In genomic region chr7:139232377-139232717, GRCh38 we compare ENCODE assay signal across 8 cellular contexts. TPM values are rescaled to one million over a fixed set of nuclear protein-coding genes. Genes with fewer than 3 reads are reported as not detected.
A peak's percentile ranks its signal among the peaks of the same experiment; 100 is the strongest.
DNase-seq lines count a peak whose midpoint lies in the region; ATAC-seq and TF ChIP-seq lines count a peak whose summit lies in the region.

No MANE protein-coding gene starts in this region.

- 3 to 5% methylated on average over 8 of the region's 8 CpGs for WGBS in tibial nerve, 2 donors

- H3K4me3 Mint-ChIP-seq in activated naive CD8-positive, alpha-beta T cell treated with anti-CD3 and anti-CD28 coated beads for 36 hours = peak overlapping the region; percentile 92

- no peak for ATAC-seq in HG02610 (IDR thresholded peaks at IDR 0.05; ENCODE audit: unreplicated experiment)

- H3K4me3 ChIP-seq in tibial nerve = peak overlapping the region; percentile 68 to 99 (median 78)

- DNase-seq in stimulated activated CD4-positive, alpha-beta T cell treated with anti-CD3 and anti-CD28 coated beads, Interleukin-4, amount 100 ng/mL, for 24 hours = peak; percentile 12
- no peak for DNase-seq in stimulated activated CD4-positive, alpha-beta T cell treated with anti-CD3 and anti-CD28 coated beads, Interleukin-15, amount 100 ng/mL, for 24 hours
- DNase-seq in activated naive CD8-positive, alpha-beta T cell treated with anti-CD3 and anti-CD28 coated beads for 36 hours = no peak
- DNase-seq in kidney tubule cell (ENCODE audit: low spot score) (peak; percentile 50), tibial nerve (ENCODE audit: low spot score in 2 of 2) (no peak), NCI-H2107 treated with DMSO at 0.1 percent for 48 hours (lab: John Stamatoyannopoulos, UW; ENCODE audit: unreplicated experiment) (no peak), T-helper 9 cell (no peak)

- peak overlapping the region in 2 of 4 donors; percentile 84 to 95 for H3K27ac ChIP-seq in tibial nerve

- no peak for TF ChIP-seq EP300 in tibial nerve (IDR thresholded peaks at IDR 0.05)

- no peaks in the 10 kb centered on the region for H3K9me3 Mint-ChIP-seq in activated naive CD8-positive, alpha-beta T cell treated with anti-CD3 and anti-CD28 coated beads for 36 hours

- H3K27me3 Mint-ChIP-seq in activated naive CD8-positive, alpha-beta T cell treated with anti-CD3 and anti-CD28 coated beads for 36 hours = no peaks in the 10 kb centered on the region

- peaks cover 28% of the 10 kb centered on the region for H3K4me1 Mint-ChIP-seq in activated naive CD8-positive, alpha-beta T cell treated with anti-CD3 and anti-CD28 coated beads for 36 hours

- peaks cover 0 to 46% (median 10%) of the 10 kb centered on the region in 4 donors for H3K4me1 ChIP-seq in tibial nerve

- TF ChIP-seq POLR2A in tibial nerve (IDR thresholded peaks at IDR 0.05) = no peak

- no peak for TF ChIP-seq CTCF in tibial nerve (IDR thresholded peaks at IDR 0.05)

- no peaks in the 10 kb centered on the region for H3K9me3 ChIP-seq in tibial nerve

- peaks cover 0 to 3% (median 0%) of the 10 kb centered on the region in 3 donors for H3K36me3 ChIP-seq in tibial nerve

- H3K36me3 Mint-ChIP-seq in activated naive CD8-positive, alpha-beta T cell treated with anti-CD3 and anti-CD28 coated beads for 36 hours = peaks cover 1% of the 10 kb centered on the region

- H3K27ac Mint-ChIP-seq in activated naive CD8-positive, alpha-beta T cell treated with anti-CD3 and anti-CD28 coated beads for 36 hours = peak overlapping the region; percentile 56

- H3K27me3 ChIP-seq in tibial nerve = no peaks in the 10 kb centered on the region

RNA-seq across cellular contexts. Expression of gene UBN2, which starts 1.3 kb away (rescaled TPM):
- 1 to 10 TPM; 8.8 to 9.4 TPM for total RNA-seq in activated naive CD8-positive, alpha-beta T cell treated with anti-CD3 and anti-CD28 coated beads for 36 hours
- total RNA-seq in tibial nerve = 10 to 100 TPM; 16.7 to 20.9 (median 19.2) TPM

Comparison
In these comparisons a context has a peak if more than half of its experiments do, and no peak if none do; other contexts are left out.
1. DNase-seq: peak in stimulated activated CD4-positive, alpha-beta T cell treated with anti-CD3 and anti-CD28 coated beads, Interleukin-4, amount 100 ng/mL, for 24 hours (single experiment) and kidney tubule cell (single experiment); none in stimulated activated CD4-positive, alpha-beta T cell treated with anti-CD3 and anti-CD28 coated beads, Interleukin-15, amount 100 ng/mL, for 24 hours (single experiment), activated naive CD8-positive, alpha-beta T cell treated with anti-CD3 and anti-CD28 coated beads for 36 hours (single experiment), tibial nerve (0 of 2), NCI-H2107 treated with DMSO at 0.1 percent for 48 hours (single experiment) and T-helper 9 cell (single experiment).